20 cellular contexts compared by ENCODE assay signal in genomic region chr14:97155320-97155719, GRCh38.
DNase-seq lines count a peak whose midpoint lies in the region; ATAC-seq, FAIRE-seq and TF ChIP-seq lines count a peak whose summit lies in the region.
"Had no signal": no experiment of that assay in that cellular context is flagged by ENCODE, and none has a peak within 500 bp of the region (broad histone marks: within the 10 kb centered on the region; RNA-seq: fewer than 3 reads in every experiment).

No MANE protein-coding gene starts in this region.

- POLR2A ChIA-PET in H1 (lab: Charles Lee; ENCODE audit: partially characterized antibody) = interaction anchor here (0.7 kb wide), 2 partner anchors 11 to 36 kb away, joined by 3 read pairs; no protein-coding TSS in a partner anchor

- H4K91ac ChIP-seq in H1 (replicated peaks; ENCODE audit: insufficient read length, low read length) = no peak overlapping the region

- H3K4me1 ChIP-seq in H1 (replicated peaks in 1 of 4; ENCODE audit: control insufficient read depth in 3 of 4, insufficient read depth in 4 of 4, low read length in 3 of 4) (peaks cover 0 to 9% (median 2%) of the 10 kb centered on the region in 4 experiments; a peak in 4 of 7 replicates), adrenal gland (replicated peaks in 1 of 2) (no peaks in the 10 kb centered on the region)
- H3K4me1 ChIP-seq: A549 had no signal

- no peaks in the 10 kb centered on the region for H3K36me3 Mint-ChIP-seq in activated naive CD4-positive, alpha-beta T cell treated with anti-CD3 and anti-CD28 coated beads, Interleukin-2, amount 10 ng/mL, durations not matched to agents 7 days and 5 days

- H3K56ac ChIP-seq in H1 (replicated peaks; ENCODE audit: insufficient read length, low read depth, low read length) = no peak overlapping the region

- H4K20me1 ChIP-seq in H1 (replicated peaks in 1 of 2; ENCODE audit: control insufficient read depth in 1 of 2, insufficient read depth in 2 of 2, low read length in 2 of 2) = no peaks in the 10 kb centered on the region

- H3K27ac ChIP-seq in SK-N-MC (peak overlapping the region; percentile 73), H1 (ENCODE audit: low read depth, low read length) (no peak overlapping the region), adrenal gland (no peak overlapping the region)
- H3K27ac ChIP-seq: A549 had no signal

- FAIRE-seq in H1 (lab: Jason Lieb, UNC) = no peak
- FAIRE-seq: A549, GM12891, GM18507 had no signal

- no peak for TF ChIP-seq POLR2A in H1 (IDR thresholded peaks at IDR 0.05; ENCODE audit: control extremely low read depth in 1 of 2, low read depth in 2 of 2, low read length in 2 of 2)
- no peak for TF ChIP-seq POLR2A in adrenal gland (IDR thresholded peaks at IDR 0.05)

- no peak overlapping the region; the same call in 1 of the 2 replicates for H3K18ac ChIP-seq in H1 (ENCODE audit: extremely low read depth, low read length)

- WGBS in H1 (ENCODE audit: extremely low coverage in 1 of 2, insufficient coverage in 1 of 2, insufficient read length in 1 of 2, insufficient replicate concordance in 2 of 2, low coverage in 1 of 2, low lambda C conversion rate in 2 of 2, missing lambda C conversion rate in 1 of 2), 2 experiments = 60% methylated on average over 2 of the region's 2 CpGs; no CpG with 5 or more reads in 1 of the 2 experiments
- 68 to 93% (median 72%) methylated on average over 2 of the region's 2 CpGs for WGBS in adrenal gland, 4 donors

- CTCF ChIA-PET in activated naive CD4-positive, alpha-beta T cell treated with anti-CD3 and anti-CD28 coated beads, Interleukin-2, amount 10 ng/mL, durations not matched to agents 7 days and 5 days (lab: Charles Lee) = no interaction called here
- CTCF ChIA-PET in H1 (lab: Charles Lee; ENCODE audit: partially characterized antibody) = interaction anchor here (0.7 to 1.2 kb wide), 3 partner anchors 9 to 14 kb away, joined by 3 read pairs; no protein-coding TSS in a partner anchor

- H3K9ac ChIP-seq in SK-N-MC (ENCODE audit: insufficient read length) = peak overlapping the region; percentile 39
- no peak overlapping the region for H3K9ac ChIP-seq in H1 (replicated peaks in 1 of 4; ENCODE audit: extremely low read depth in 1 of 4, low read depth in 3 of 4, low read length in 3 of 4)

- H2BK20ac ChIP-seq in H1 (ENCODE audit: low read length) = peak overlapping the region; percentile 80; the same call in 1 of the 2 replicates

- H3K4me2 ChIP-seq in H1 (ENCODE audit: insufficient read depth in 1 of 2, low read depth in 2 of 2, low read length in 2 of 2) = peak overlapping the region; percentile 23 to 44; a peak in 1 of 4 replicates
- H3K4me2 ChIP-seq: A549 had no signal

- H3K14ac ChIP-seq in H1 (ENCODE audit: insufficient read length) = no peak overlapping the region

- ATAC-seq in HG03280 (IDR thresholded peaks at IDR 0.05; ENCODE audit: unreplicated experiment) = no peak

- H3K79me1 ChIP-seq in H1 (ENCODE audit: low read depth, low read length) = no peaks in the 10 kb centered on the region

- peaks cover 26% of the 10 kb centered on the region for H3K27me3 Mint-ChIP-seq in activated naive CD4-positive, alpha-beta T cell treated with anti-CD3 and anti-CD28 coated beads, Interleukin-2, amount 10 ng/mL, durations not matched to agents 7 days and 5 days

- no peak for TF ChIP-seq EP300 in H1 (IDR thresholded peaks at IDR 0.05; ENCODE audit: borderline replicate concordance in 1 of 2, low read depth in 2 of 2, low read length in 2 of 2)

- no peak for TF ChIP-seq RAD21 in H1 (IDR thresholded peaks at IDR 0.05 in 1 of 2, conservative IDR thresholded peaks at IDR 0.05 in 1 of 2; ENCODE audit: low read depth in 2 of 2, low read length in 2 of 2)

- no peak for TF ChIP-seq CTCF in H1 (IDR thresholded peaks at IDR 0.05; ENCODE audit: control extremely low read depth in 1 of 3, insufficient read depth in 1 of 3, low read depth in 1 of 3, low read length in 3 of 3)
- no peak for TF ChIP-seq CTCF in adrenal gland (IDR thresholded peaks at IDR 0.05)

- H2BK120ac ChIP-seq in H1 (replicated peaks; ENCODE audit: low read depth, low read length) = no peak overlapping the region

- H3K4me3 Mint-ChIP-seq in activated naive CD4-positive, alpha-beta T cell treated with anti-CD3 and anti-CD28 coated beads, Interleukin-2, amount 10 ng/mL, durations not matched to agents 7 days and 5 days = no peak overlapping the region
- H3K4me3 Mint-ChIP-seq: CD4-positive, alpha-beta memory T cell had no signal

- no peak overlapping the region for H2AFZ ChIP-seq in H1 (ENCODE audit: low read length)

- H3K9me3 ChIP-seq in SK-N-MC (ENCODE audit: low read depth, low read length) (no peaks in the 10 kb centered on the region; the same call in 1 of the 2 replicates), H1 (ENCODE audit: insufficient read depth in 2 of 2, low read depth in 1 of 2, low read length in 1 of 2) (peaks cover 8 to 9% of the 10 kb centered on the region in 2 experiments), adrenal gland (replicated peaks in 1 of 3) (no peaks in the 10 kb centered on the region)

- DNase-seq in activated naive CD4-positive, alpha-beta T cell treated with anti-CD3 and anti-CD28 coated beads, Interleukin-2, amount 10 ng/mL, durations not matched to agents 7 days and 5 days = no peak
- no peak for DNase-seq in activated naive CD4-positive, alpha-beta T cell treated with anti-CD3 and anti-CD28 coated beads, Interleukin-2, amount 50 U/mL, for 16 hours
- DNase-seq in SK-N-MC (ENCODE audit: low read depth, low spot score) (no peak), H1 (ENCODE audit: low read depth in 1 of 2, low spot score in 2 of 2) (no peak), adrenal gland (no peak), middle frontal gyrus (ENCODE audit: extremely low spot score, low spot score) (no peak)
- DNase-seq: 8988T; C1 segment of cervical spinal cord; Calu3; CD4-positive, alpha-beta memory T cell; COR-L47; DMS53; DMS79 treated with DMSO at 0.1 percent for 48 hours; GF-D8; GOT3; HCEC 1CT had no signal

- H3K27me3 ChIP-seq in H1 (replicated peaks in 1 of 4; ENCODE audit: control insufficient read depth in 3 of 4, extremely low read depth in 1 of 4, insufficient read depth in 3 of 4, low read length in 3 of 4) = no peaks in the 10 kb centered on the region
- H3K27me3 ChIP-seq in adrenal gland = no peaks in the 10 kb centered on the region

- H4K5ac ChIP-seq in H1 (ENCODE audit: insufficient read length, low read depth, low read length) = no peak overlapping the region

- H3K79me2 ChIP-seq in H1 (ENCODE audit: control insufficient read depth in 1 of 2, insufficient read depth in 2 of 2, low read length in 2 of 2) = no peaks in the 10 kb centered on the region

- H4K8ac ChIP-seq in H1 (ENCODE audit: extremely low read depth, insufficient read depth, low read length) = no peak overlapping the region

- H3K4ac ChIP-seq in H1 (replicated peaks; ENCODE audit: insufficient read length, low read depth, low read length) = no peak overlapping the region

- H2BK15ac ChIP-seq in H1 (ENCODE audit: low read length) = peak overlapping the region; percentile 46; the same call in 1 of the 2 replicates

- H2AK5ac ChIP-seq in H1 (ENCODE audit: low read depth, low read length) = peak overlapping the region; percentile 65; the same call in 1 of the 2 replicates

- peaks cover 1% of the 10 kb centered on the region for H3K23me2 ChIP-seq in H1 (ENCODE audit: low read depth, low read length)

- H3K23ac ChIP-seq in H1 (ENCODE audit: insufficient read length) = no peak overlapping the region

- H3K27ac Mint-ChIP-seq in activated naive CD4-positive, alpha-beta T cell treated with anti-CD3 and anti-CD28 coated beads, Interleukin-2, amount 10 ng/mL, durations not matched to agents 7 days and 5 days = peak overlapping the region; percentile 31
- H3K27ac Mint-ChIP-seq: CD4-positive, alpha-beta memory T cell had no signal

- H3K4me3 ChIP-seq in SK-N-MC (peak overlapping the region; percentile 44), H1 (ENCODE audit: extremely low read depth in 1 of 4, insufficient read depth in 2 of 4, low read depth in 3 of 4, low read length in 4 of 4) (no peak overlapping the region), adrenal gland (no peak overlapping the region)
- H3K4me3 ChIP-seq: A549 had no signal

- H3K4me1 Mint-ChIP-seq in activated naive CD4-positive, alpha-beta T cell treated with anti-CD3 and anti-CD28 coated beads, Interleukin-2, amount 10 ng/mL, durations not matched to agents 7 days and 5 days = no peaks in the 10 kb centered on the region

- intact Hi-C loops in adrenal gland (cut with DNase I) = no loop called here

- H3K9me3 Mint-ChIP-seq in activated naive CD4-positive, alpha-beta T cell treated with anti-CD3 and anti-CD28 coated beads, Interleukin-2, amount 10 ng/mL, durations not matched to agents 7 days and 5 days = peaks cover 12% of the 10 kb centered on the region

- H2BK5ac ChIP-seq in H1 (ENCODE audit: low read depth, low read length) = 0 out of 2 replicates have a peak overlapping the region, but pooled peaks have one; percentile 9

- H3K36me3 ChIP-seq in SK-N-MC (ENCODE audit: insufficient read depth, low read length) (peaks cover 10% of the 10 kb centered on the region; the same call in 1 of the 2 replicates), H1 (ENCODE audit: control insufficient read depth in 2 of 4, insufficient read depth in 4 of 4, low read length in 3 of 4) (no peaks in the 10 kb centered on the region), adrenal gland (replicated peaks in 1 of 2) (no peaks in the 10 kb centered on the region)

- 0 out of 2 replicates have a peak overlapping the region, but pooled peaks have one; percentile 27 for H2BK12ac ChIP-seq in H1 (ENCODE audit: low read depth, low read length)

TF ChIP-seq in H1, 55 proteins besides CTCF, POLR2A, EP300 and RAD21:
- TF ChIP-seq KDM1A (IDR thresholded peaks at IDR 0.05; ENCODE audit: borderline replicate concordance, low read length) (peak; percentile 80; the same call in 1 of the 2 replicates), SIX5 (IDR thresholded peaks at IDR 0.05; ENCODE audit: low read depth, low read length) (no peak), TAF1 (IDR thresholded peaks at IDR 0.05; ENCODE audit: low read depth, low read length) (no peak), SP2 (IDR thresholded peaks at IDR 0.05; ENCODE audit: low read length) (no peak), KDM5A (IDR thresholded peaks at IDR 0.05; ENCODE audit: low read length) (no peak), CEBPB (IDR thresholded peaks at IDR 0.05; ENCODE audit: low read depth, low read length) (no peak)
TF ChIP-seq in H1: peak in this region for 1.
